In the genomic region with DNA sequence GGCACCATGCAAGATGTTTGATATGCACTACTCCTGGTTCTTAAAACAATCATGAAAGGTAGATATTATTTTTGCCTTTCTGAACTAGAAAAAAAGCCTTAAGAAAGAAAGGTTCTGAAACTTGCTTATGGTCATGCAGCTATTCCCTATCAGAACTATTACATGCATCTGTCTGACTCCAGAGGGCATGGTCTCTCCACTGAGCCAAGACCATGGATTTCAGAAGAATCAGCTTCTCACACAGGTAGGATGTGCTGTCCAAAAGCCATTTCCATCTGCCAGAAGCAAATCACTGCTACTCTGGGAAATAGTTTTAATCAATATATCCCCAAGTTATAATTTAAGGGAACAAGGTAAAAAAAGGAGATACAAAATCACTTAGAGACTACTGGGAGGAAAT, we compare ENCODE assay signal across 1 cellular context.
TF ChIP-seq lines count a peak whose summit lies in the region.

No MANE protein-coding gene starts in this region.

TF ChIP-seq in HCT116, 20 proteins besides CTCF, POLR2A, EP300 and RAD21 (continued from another document):
- no peak for TF ChIP-seq ELF1 (IDR thresholded peaks at IDR 0.05; ENCODE audit: borderline replicate concordance, low read depth)
TF ChIP-seq in HCT116: peak in this region for 0.
